10 cellular contexts compared by ENCODE assay signal in the genomic region with DNA sequence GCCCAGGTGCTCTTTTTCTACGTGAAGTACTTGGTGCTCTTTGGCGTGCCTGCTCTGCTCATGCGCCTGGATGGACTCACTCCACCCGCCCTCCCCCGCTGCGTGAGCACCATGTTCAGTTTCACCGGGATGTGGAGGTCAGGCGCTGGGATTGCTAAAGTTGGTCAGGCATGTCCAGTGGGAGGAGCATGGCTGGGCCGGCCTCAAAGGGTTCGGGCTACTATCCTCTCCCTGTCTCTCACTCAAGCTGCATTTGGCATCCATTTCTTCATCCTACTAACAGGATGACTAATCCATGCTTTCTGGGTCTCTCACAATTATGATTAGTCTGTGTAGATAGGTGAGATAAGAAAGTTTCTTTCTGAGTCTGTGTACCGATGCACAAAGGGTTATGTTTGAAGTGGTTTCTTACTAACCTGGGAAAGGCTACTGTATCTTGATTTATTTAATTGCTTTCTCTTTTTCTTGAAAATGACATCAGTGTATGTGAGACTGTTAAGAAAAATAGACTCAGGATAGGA.
DNase-seq lines count a peak whose midpoint lies in the region; ATAC-seq and TF ChIP-seq lines count a peak whose summit lies in the region.
"Had no signal": no experiment of that assay in that cellular context is flagged by ENCODE, and none has a peak within 500 bp of the region (broad histone marks: within the 10 kb centered on the region; RNA-seq: fewer than 3 reads in every experiment).

No MANE protein-coding gene starts in this region.

- H3K79me2 ChIP-seq in GM23338 (replicated peaks; ENCODE audit: insufficient read depth), result no peaks in the 10 kb centered on the region

- H3K9me3 Mint-ChIP-seq in GM23338, result no peaks in the 10 kb centered on the region
- H3K9me3 Mint-ChIP-seq: type B pancreatic cell had no signal

- H3K4me3 ChIP-seq in GM23338, result no peak overlapping the region
- H3K4me3 ChIP-seq: Peyer's patch had no signal

- no peaks in the 10 kb centered on the region for H3K36me3 ChIP-seq in GM23338 (ENCODE audit: insufficient read depth)
- H3K36me3 ChIP-seq: Peyer's patch had no signal

- H3K4me2 ChIP-seq in GM23338, result no peak overlapping the region

- no peak for TF ChIP-seq CTCF in GM23338 (conservative IDR thresholded peaks at IDR 0.05; ENCODE audit: low read depth in 2 of 2)

- no peaks in the 10 kb centered on the region for H3K36me3 Mint-ChIP-seq in GM23338 (ENCODE audit: low read depth)

- H3K4me3 Mint-ChIP-seq in GM23338, result no peak overlapping the region
- H3K4me3 Mint-ChIP-seq: type B pancreatic cell had no signal

- H3K27ac Mint-ChIP-seq in GM23338, result no peak overlapping the region
- H3K27ac Mint-ChIP-seq: type B pancreatic cell had no signal

- H3K9me2 ChIP-seq in GM23338 (ENCODE audit: insufficient read depth), result peaks cover 8% of the 10 kb centered on the region; the same call in 1 of the 2 replicates

- no peaks in the 10 kb centered on the region for H3K27me3 ChIP-seq in GM23338 (ENCODE audit: insufficient read depth)
- H3K27me3 ChIP-seq: Peyer's patch had no signal

- H3K27ac ChIP-seq in GM23338 (ENCODE audit: low read depth), result no peak overlapping the region
- H3K27ac ChIP-seq: Peyer's patch had no signal

- no peaks in the 10 kb centered on the region for H3K4me1 ChIP-seq in GM23338 (ENCODE audit: insufficient read depth)
- H3K4me1 ChIP-seq: Peyer's patch had no signal

- no peaks in the 10 kb centered on the region for H3F3A ChIP-seq in GM23338 (replicated peaks; ENCODE audit: low read depth)

- DNase-seq in DMS79 treated with DMSO at 0.1 percent for 48 hours (lab: John Stamatoyannopoulos, UW) (peak; percentile 34), GM23338 (ENCODE audit: low spot score) (no peak), RPMI7951 (ENCODE audit: low read depth) (peak; percentile 60), islet precursor cell (peak; percentile 64), cortex of kidney (lab: John Stamatoyannopoulos, UW) (no peak), 8988T (no peak)
- no peak for DNase-seq in activated effector memory CD4-positive, alpha-beta T cell treated with Interleukin-2 at 50 U/mL for 16 hours
- DNase-seq: mesendoderm, Peyer's patch had no signal

- H3K27me3 Mint-ChIP-seq in GM23338 (ENCODE audit: insufficient read depth, low read depth, poor library complexity), result peaks cover 1% of the 10 kb centered on the region
- H3K27me3 Mint-ChIP-seq: type B pancreatic cell had no signal

- ATAC-seq in GM23338, result no peak

- peak overlapping the region; percentile 72; the same call in 1 of the 2 replicates for H2AFZ ChIP-seq in GM23338

- peaks cover 7% of the 10 kb centered on the region; the same call in 2 of the 3 replicates for H3K4me1 Mint-ChIP-seq in GM23338

- no peaks in the 10 kb centered on the region for H4K20me1 ChIP-seq in GM23338 (replicated peaks; ENCODE audit: insufficient read depth)

TF ChIP-seq in GM23338, 12 proteins besides CTCF, POLR2A, EP300 and RAD21 (continues in another document):
- no peak for TF ChIP-seq CREB1 (CRISPR knock-in tag; IDR thresholded peaks at IDR 0.05; ENCODE audit: low read depth)
- TF ChIP-seq NANOG (IDR thresholded peaks at IDR 0.05; ENCODE audit: borderline replicate concordance), result no peak
- no peak for TF ChIP-seq STAT1 (IDR thresholded peaks at IDR 0.05; ENCODE audit: unreplicated experiment)
- no peak for TF ChIP-seq ZNF331 (CRISPR knock-in tag; IDR thresholded peaks at IDR 0.05; ENCODE audit: low read depth)
- TF ChIP-seq, protein P1, sequence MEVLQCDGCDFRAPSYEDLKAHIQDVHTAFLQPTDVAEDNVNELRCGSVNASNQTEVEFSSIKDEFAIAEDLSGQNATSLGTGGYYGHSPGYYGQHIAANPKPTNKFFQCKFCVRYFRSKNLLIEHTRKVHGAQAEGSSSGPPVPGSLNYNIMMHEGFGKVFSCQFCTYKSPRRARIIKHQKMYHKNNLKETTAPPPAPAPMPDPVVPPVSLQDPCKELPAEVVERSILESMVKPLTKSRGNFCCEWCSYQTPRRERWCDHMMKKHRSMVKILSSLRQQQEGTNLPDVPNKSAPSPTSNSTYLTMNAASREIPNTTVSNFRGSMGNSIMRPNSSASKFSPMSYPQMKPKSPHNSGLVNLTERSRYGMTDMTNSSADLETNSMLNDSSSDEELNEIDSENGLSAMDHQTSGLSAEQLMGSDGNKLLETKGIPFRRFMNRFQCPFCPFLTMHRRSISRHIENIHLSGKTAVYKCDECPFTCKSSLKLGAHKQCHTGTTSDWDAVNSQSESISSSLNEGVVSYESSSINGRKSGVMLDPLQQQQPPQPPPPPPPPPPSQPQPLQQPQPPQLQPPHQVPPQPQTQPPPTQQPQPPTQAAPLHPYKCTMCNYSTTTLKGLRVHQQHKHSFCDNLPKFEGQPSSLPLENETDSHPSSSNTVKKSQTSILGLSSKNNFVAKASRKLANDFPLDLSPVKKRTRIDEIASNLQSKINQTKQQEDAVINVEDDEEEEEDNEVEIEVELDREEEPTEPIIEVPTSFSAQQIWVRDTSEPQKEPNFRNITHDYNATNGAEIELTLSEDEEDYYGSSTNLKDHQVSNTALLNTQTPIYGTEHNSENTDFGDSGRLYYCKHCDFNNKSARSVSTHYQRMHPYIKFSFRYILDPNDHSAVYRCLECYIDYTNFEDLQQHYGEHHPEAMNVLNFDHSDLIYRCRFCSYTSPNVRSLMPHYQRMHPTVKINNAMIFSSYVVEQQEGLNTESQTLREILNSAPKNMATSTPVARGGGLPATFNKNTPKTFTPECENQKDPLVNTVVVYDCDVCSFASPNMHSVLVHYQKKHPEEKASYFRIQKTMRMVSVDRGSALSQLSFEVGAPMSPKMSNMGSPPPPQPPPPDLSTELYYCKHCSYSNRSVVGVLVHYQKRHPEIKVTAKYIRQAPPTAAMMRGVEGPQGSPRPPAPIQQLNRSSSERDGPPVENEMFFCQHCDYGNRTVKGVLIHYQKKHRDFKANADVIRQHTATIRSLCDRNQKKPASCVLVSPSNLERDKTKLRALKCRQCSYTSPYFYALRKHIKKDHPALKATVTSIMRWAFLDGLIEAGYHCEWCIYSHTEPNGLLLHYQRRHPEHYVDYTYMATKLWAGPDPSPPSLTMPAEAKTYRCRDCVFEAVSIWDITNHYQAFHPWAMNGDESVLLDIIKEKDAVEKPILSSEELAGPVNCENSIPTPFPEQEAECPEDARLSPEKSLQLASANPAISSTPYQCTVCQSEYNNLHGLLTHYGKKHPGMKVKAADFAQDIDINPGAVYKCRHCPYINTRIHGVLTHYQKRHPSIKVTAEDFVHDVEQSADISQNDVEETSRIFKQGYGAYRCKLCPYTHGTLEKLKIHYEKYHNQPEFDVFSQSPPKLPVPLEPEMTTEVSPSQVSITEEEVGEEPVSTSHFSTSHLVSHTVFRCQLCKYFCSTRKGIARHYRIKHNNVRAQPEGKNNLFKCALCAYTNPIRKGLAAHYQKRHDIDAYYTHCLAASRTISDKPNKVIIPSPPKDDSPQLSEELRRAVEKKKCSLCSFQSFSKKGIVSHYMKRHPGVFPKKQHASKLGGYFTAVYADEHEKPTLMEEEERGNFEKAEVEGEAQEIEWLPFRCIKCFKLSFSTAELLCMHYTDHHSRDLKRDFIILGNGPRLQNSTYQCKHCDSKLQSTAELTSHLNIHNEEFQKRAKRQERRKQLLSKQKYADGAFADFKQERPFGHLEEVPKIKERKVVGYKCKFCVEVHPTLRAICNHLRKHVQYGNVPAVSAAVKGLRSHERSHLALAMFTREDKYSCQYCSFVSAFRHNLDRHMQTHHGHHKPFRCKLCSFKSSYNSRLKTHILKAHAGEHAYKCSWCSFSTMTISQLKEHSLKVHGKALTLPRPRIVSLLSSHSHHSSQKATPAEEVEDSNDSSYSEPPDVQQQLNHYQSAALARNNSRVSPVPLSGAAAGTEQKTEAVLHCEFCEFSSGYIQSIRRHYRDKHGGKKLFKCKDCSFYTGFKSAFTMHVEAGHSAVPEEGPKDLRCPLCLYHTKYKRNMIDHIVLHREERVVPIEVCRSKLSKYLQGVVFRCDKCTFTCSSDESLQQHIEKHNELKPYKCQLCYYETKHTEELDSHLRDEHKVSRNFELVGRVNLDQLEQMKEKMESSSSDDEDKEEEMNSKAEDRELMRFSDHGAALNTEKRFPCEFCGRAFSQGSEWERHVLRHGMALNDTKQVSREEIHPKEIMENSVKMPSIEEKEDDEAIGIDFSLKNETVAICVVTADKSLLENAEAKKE (CRISPR knock-in tag; IDR thresholded peaks at IDR 0.05), result no peak
- no peak for TF ChIP-seq ZNF114 (CRISPR knock-in tag; IDR thresholded peaks at IDR 0.05)
- TF ChIP-seq, protein P2, sequence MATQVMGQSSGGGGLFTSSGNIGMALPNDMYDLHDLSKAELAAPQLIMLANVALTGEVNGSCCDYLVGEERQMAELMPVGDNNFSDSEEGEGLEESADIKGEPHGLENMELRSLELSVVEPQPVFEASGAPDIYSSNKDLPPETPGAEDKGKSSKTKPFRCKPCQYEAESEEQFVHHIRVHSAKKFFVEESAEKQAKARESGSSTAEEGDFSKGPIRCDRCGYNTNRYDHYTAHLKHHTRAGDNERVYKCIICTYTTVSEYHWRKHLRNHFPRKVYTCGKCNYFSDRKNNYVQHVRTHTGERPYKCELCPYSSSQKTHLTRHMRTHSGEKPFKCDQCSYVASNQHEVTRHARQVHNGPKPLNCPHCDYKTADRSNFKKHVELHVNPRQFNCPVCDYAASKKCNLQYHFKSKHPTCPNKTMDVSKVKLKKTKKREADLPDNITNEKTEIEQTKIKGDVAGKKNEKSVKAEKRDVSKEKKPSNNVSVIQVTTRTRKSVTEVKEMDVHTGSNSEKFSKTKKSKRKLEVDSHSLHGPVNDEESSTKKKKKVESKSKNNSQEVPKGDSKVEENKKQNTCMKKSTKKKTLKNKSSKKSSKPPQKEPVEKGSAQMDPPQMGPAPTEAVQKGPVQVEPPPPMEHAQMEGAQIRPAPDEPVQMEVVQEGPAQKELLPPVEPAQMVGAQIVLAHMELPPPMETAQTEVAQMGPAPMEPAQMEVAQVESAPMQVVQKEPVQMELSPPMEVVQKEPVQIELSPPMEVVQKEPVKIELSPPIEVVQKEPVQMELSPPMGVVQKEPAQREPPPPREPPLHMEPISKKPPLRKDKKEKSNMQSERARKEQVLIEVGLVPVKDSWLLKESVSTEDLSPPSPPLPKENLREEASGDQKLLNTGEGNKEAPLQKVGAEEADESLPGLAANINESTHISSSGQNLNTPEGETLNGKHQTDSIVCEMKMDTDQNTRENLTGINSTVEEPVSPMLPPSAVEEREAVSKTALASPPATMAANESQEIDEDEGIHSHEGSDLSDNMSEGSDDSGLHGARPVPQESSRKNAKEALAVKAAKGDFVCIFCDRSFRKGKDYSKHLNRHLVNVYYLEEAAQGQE (IDR thresholded peaks at IDR 0.05; ENCODE audit: unreplicated experiment), result no peak
- no peak for TF ChIP-seq JUNB (IDR thresholded peaks at IDR 0.05; ENCODE audit: unreplicated experiment)

Comparison
In these comparisons a context has a peak if more than half of its experiments do, and no peak if none do; other contexts are left out.
1. DNase-seq: peak in DMS79 treated with DMSO at 0.1 percent for 48 hours (single experiment), RPMI7951 (single experiment) and islet precursor cell (single experiment); none in GM23338 (single experiment), cortex of kidney (single experiment), 8988T (single experiment) and activated effector memory CD4-positive, alpha-beta T cell treated with Interleukin-2 at 50 U/mL for 16 hours (single experiment).